Comparison of ENCODE assay signal across 3 cellular contexts in the genomic region with DNA sequence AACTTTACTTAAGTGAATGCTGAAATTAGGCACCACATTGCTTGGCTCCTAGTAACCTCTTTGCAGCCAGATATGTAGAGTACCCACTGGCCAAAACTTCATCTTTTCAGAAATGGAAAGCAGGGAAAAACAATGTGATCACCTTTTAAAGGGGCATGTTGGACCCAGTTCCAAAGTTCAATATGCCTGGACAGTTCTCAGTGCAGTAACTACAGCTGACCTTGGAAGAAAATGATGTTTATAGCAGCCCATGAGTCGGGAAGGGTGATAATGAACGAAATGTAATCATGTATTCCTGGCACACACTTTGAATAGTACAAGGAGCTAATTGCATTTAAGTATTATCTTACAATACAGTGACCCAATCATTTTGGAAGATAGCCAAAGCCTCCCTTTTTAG.
TF ChIP-seq lines count a peak whose summit lies in the region.

No MANE protein-coding gene starts in this region.

TF ChIP-seq in SK-N-SH treated with all-trans-retinoic acid at 6 μM for 48 hours, 23 proteins besides CTCF, POLR2A, EP300 and RAD21 (continued from another document):
- TF ChIP-seq, protein P1, sequence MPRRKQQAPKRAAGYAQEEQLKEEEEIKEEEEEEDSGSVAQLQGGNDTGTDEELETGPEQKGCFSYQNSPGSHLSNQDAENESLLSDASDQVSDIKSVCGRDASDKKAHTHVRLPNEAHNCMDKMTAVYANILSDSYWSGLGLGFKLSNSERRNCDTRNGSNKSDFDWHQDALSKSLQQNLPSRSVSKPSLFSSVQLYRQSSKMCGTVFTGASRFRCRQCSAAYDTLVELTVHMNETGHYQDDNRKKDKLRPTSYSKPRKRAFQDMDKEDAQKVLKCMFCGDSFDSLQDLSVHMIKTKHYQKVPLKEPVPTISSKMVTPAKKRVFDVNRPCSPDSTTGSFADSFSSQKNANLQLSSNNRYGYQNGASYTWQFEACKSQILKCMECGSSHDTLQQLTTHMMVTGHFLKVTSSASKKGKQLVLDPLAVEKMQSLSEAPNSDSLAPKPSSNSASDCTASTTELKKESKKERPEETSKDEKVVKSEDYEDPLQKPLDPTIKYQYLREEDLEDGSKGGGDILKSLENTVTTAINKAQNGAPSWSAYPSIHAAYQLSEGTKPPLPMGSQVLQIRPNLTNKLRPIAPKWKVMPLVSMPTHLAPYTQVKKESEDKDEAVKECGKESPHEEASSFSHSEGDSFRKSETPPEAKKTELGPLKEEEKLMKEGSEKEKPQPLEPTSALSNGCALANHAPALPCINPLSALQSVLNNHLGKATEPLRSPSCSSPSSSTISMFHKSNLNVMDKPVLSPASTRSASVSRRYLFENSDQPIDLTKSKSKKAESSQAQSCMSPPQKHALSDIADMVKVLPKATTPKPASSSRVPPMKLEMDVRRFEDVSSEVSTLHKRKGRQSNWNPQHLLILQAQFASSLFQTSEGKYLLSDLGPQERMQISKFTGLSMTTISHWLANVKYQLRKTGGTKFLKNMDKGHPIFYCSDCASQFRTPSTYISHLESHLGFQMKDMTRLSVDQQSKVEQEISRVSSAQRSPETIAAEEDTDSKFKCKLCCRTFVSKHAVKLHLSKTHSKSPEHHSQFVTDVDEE (CRISPR knock-in tag; IDR thresholded peaks at IDR 0.05): no peak
- TF ChIP-seq, protein P2, sequence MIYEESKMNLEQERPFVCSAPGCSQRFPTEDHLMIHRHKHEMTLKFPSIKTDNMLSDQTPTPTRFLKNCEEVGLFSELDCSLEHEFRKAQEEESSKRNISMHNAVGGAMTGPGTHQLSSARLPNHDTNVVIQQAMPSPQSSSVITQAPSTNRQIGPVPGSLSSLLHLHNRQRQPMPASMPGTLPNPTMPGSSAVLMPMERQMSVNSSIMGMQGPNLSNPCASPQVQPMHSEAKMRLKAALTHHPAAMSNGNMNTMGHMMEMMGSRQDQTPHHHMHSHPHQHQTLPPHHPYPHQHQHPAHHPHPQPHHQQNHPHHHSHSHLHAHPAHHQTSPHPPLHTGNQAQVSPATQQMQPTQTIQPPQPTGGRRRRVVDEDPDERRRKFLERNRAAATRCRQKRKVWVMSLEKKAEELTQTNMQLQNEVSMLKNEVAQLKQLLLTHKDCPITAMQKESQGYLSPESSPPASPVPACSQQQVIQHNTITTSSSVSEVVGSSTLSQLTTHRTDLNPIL (CRISPR knock-in tag; IDR thresholded peaks at IDR 0.05; ENCODE audit: low read depth): no peak
- TF ChIP-seq TCF4 (CRISPR knock-in tag; IDR thresholded peaks at IDR 0.05; ENCODE audit: borderline replicate concordance) (no peak), BACH2 (CRISPR knock-in tag; IDR thresholded peaks at IDR 0.05; ENCODE audit: borderline replicate concordance) (no peak), ZNF70 (CRISPR knock-in tag; IDR thresholded peaks at IDR 0.05) (no peak), ISL1 (CRISPR knock-in tag; IDR thresholded peaks at IDR 0.05) (no peak), GLIS3 (CRISPR knock-in tag; IDR thresholded peaks at IDR 0.05) (no peak), CSDC2 (CRISPR knock-in tag; IDR thresholded peaks at IDR 0.05) (no peak), RARB (CRISPR knock-in tag; IDR thresholded peaks at IDR 0.05) (no peak), ZFP3 (CRISPR knock-in tag; IDR thresholded peaks at IDR 0.05) (no peak), PPARA (CRISPR knock-in tag; IDR thresholded peaks at IDR 0.05; ENCODE audit: borderline replicate concordance) (no peak)
- TF ChIP-seq, protein P3, sequence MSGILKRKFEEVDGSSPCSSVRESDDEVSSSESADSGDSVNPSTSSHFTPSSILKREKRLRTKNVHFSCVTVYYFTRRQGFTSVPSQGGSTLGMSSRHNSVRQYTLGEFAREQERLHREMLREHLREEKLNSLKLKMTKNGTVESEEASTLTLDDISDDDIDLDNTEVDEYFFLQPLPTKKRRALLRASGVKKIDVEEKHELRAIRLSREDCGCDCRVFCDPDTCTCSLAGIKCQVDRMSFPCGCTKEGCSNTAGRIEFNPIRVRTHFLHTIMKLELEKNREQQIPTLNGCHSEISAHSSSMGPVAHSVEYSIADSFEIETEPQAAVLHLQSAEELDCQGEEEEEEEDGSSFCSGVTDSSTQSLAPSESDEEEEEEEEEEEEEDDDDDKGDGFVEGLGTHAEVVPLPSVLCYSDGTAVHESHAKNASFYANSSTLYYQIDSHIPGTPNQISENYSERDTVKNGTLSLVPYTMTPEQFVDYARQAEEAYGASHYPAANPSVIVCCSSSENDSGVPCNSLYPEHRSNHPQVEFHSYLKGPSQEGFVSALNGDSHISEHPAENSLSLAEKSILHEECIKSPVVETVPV (CRISPR knock-in tag; IDR thresholded peaks at IDR 0.05): no peak

TF ChIP-seq in SK-N-SH, 30 proteins besides CTCF, POLR2A, EP300 and RAD21 (continues in another document):
- no peak for TF ChIP-seq POLR2AphosphoS5 (IDR thresholded peaks at IDR 0.05; ENCODE audit: low read depth, low read length)
- no peak for TF ChIP-seq GATA2 (CRISPR knock-in tag; IDR thresholded peaks at IDR 0.05)
- TF ChIP-seq TCF12 (IDR thresholded peaks at IDR 0.05): no peak
- no peak for TF ChIP-seq RFX5 (IDR thresholded peaks at IDR 0.05; ENCODE audit: low read length)
- no peak for TF ChIP-seq IRF3 (IDR thresholded peaks at IDR 0.05; ENCODE audit: low read depth, low read length)
- no peak for TF ChIP-seq FOSL2 (IDR thresholded peaks at IDR 0.05; ENCODE audit: borderline replicate concordance, low read depth)
- TF ChIP-seq YY1 (IDR thresholded peaks at IDR 0.05; ENCODE audit: low read depth): no peak
- no peak for TF ChIP-seq NFIC (IDR thresholded peaks at IDR 0.05; ENCODE audit: borderline replicate concordance)
- no peak for TF ChIP-seq FOXJ3 (CRISPR knock-in tag; IDR thresholded peaks at IDR 0.05)
- no peak for TF ChIP-seq MXI1 (IDR thresholded peaks at IDR 0.05; ENCODE audit: low read depth, low read length)
- no peak for TF ChIP-seq JUND (IDR thresholded peaks at IDR 0.05)
- no peak for TF ChIP-seq ZBTB33 (IDR thresholded peaks at IDR 0.05; ENCODE audit: borderline replicate concordance, low read depth)
- TF ChIP-seq REST (IDR thresholded peaks at IDR 0.05; ENCODE audit: low read depth, low read length): no peak
- TF ChIP-seq TAF1 (IDR thresholded peaks at IDR 0.05; ENCODE audit: borderline replicate concordance, low read depth, low read length): no peak

TF ChIP-seq in WTC11, 78 proteins besides CTCF, POLR2A, EP300 and RAD21 (continued from another document):
- TF ChIP-seq ZNF281 (CRISPR knock-in tag; IDR thresholded peaks at IDR 0.05) (no peak), GRHL2 (CRISPR knock-in tag; IDR thresholded peaks at IDR 0.05; ENCODE audit: insufficient replicate concordance, severe bottlenecking) (no peak), FOXP1 (CRISPR knock-in tag; IDR thresholded peaks at IDR 0.05; ENCODE audit: borderline replicate concordance) (no peak), NR2C2 (CRISPR knock-in tag; IDR thresholded peaks at IDR 0.05) (no peak), MLX (CRISPR knock-in tag; IDR thresholded peaks at IDR 0.05) (no peak), ZNF121 (CRISPR knock-in tag; IDR thresholded peaks at IDR 0.05) (no peak), E2F5 (CRISPR knock-in tag; IDR thresholded peaks at IDR 0.05) (no peak)
- TF ChIP-seq, protein P4, sequence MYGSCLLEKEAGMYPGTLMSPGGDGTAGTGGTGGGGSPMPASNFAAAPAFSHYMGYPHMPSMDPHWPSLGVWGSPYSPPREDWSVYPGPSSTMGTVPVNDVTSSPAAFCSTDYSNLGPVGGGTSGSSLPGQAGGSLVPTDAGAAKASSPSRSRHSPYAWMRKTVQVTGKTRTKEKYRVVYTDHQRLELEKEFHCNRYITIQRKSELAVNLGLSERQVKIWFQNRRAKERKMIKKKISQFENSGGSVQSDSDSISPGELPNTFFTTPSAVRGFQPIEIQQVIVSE (CRISPR knock-in tag; IDR thresholded peaks at IDR 0.05; ENCODE audit: borderline replicate concordance): no peak
- TF ChIP-seq, protein P5, sequence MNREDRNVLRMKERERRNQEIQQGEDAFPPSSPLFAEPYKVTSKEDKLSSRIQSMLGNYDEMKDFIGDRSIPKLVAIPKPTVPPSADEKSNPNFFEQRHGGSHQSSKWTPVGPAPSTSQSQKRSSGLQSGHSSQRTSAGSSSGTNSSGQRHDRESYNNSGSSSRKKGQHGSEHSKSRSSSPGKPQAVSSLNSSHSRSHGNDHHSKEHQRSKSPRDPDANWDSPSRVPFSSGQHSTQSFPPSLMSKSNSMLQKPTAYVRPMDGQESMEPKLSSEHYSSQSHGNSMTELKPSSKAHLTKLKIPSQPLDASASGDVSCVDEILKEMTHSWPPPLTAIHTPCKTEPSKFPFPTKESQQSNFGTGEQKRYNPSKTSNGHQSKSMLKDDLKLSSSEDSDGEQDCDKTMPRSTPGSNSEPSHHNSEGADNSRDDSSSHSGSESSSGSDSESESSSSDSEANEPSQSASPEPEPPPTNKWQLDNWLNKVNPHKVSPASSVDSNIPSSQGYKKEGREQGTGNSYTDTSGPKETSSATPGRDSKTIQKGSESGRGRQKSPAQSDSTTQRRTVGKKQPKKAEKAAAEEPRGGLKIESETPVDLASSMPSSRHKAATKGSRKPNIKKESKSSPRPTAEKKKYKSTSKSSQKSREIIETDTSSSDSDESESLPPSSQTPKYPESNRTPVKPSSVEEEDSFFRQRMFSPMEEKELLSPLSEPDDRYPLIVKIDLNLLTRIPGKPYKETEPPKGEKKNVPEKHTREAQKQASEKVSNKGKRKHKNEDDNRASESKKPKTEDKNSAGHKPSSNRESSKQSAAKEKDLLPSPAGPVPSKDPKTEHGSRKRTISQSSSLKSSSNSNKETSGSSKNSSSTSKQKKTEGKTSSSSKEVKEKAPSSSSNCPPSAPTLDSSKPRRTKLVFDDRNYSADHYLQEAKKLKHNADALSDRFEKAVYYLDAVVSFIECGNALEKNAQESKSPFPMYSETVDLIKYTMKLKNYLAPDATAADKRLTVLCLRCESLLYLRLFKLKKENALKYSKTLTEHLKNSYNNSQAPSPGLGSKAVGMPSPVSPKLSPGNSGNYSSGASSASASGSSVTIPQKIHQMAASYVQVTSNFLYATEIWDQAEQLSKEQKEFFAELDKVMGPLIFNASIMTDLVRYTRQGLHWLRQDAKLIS (CRISPR knock-in tag; IDR thresholded peaks at IDR 0.05; ENCODE audit: borderline replicate concordance): no peak
- TF ChIP-seq, protein P6, sequence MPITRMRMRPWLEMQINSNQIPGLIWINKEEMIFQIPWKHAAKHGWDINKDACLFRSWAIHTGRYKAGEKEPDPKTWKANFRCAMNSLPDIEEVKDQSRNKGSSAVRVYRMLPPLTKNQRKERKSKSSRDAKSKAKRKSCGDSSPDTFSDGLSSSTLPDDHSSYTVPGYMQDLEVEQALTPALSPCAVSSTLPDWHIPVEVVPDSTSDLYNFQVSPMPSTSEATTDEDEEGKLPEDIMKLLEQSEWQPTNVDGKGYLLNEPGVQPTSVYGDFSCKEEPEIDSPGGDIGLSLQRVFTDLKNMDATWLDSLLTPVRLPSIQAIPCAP (CRISPR knock-in tag; IDR thresholded peaks at IDR 0.05): no peak
